In the genomic region with DNA sequence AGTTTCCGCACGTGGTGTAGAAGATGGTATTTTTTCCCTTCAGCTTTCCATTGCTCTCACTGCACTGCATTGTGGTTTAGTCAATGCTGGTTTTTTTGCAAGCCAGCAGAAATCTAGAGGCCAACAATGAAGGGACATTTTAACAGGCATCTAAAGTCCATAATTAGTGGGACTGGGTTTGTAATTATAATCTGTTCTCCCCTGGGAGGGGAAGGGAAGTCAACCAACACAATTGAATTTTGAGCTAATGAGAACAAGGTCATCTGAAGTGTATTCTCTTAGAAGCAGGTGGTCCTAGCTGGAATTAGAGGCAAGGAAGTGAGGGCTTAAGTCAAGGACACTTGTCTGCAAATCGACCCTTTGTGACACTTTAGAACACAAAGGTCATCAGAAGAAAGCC, we compare ENCODE assay signal across 29 cellular contexts.
"Had no signal": no experiment of that assay in that cellular context is flagged by ENCODE, and none has a peak within 500 bp of the region (broad histone marks: within the 10 kb centered on the region; RNA-seq: fewer than 3 reads in every experiment).

No MANE protein-coding gene starts in this region.

- H3K4me3 ChIP-seq: esophagus muscularis mucosa, heart left ventricle, left ventricle myocardium inferior, ovary, skin epidermis, thoracic aorta, upper lobe of left lung, vagina had no signal

- H3K27me3 ChIP-seq: esophagus muscularis mucosa, foreskin keratinocyte, ovary, upper lobe of left lung, vagina had no signal

- H3K9me3 ChIP-seq: esophagus muscularis mucosa, heart left ventricle, left ventricle myocardium inferior, ovary, thoracic aorta, upper lobe of left lung, vagina had no signal

- H3K27ac Mint-ChIP-seq: activated B cell treated with CpG ODN at 0.5 μM for 24 hours; activated CD8-positive, alpha-beta T cell treated with anti-CD3 and anti-CD28 coated beads for 36 hours; activated naive CD4-positive, alpha-beta T cell treated with anti-CD3 and anti-CD28 coated beads, Interleukin-2, amount 50 U/mL, for 72 hours; activated T-cell treated with anti-CD3 and anti-CD28 coated beads, Interleukin-2, amount 50 U/mL, for 72 hours; progenitor cell of endocrine pancreas; T-helper 1 cell treated with Interleukin-12 subunit alpha and Interleukin-12 subunit beta and Interleukin-4 antibody, amounts not matched to agents 30 μg/mL and 1 μg/mL, for 36 hours had no signal

- DNase-seq: activated B cell treated with CpG ODN at 0.5 μM for 24 hours; activated CD4-positive, alpha-beta T cell treated with anti-CD3 and anti-CD28 coated beads, Interleukin-2, amount 50 U/mL, for 1 hour; activated CD8-positive, alpha-beta T cell treated with anti-CD3 and anti-CD28 coated beads for 36 hours; activated naive CD4-positive, alpha-beta T cell; activated T-cell treated with anti-CD3 and anti-CD28 coated beads, Interleukin-2, amount 50 U/mL, for 72 hours; anterior cingulate cortex; dermis blood vessel endothelial cell; effector CD4-positive, alpha-beta T cell; foreskin keratinocyte; heart left ventricle; left ventricle myocardium inferior; ovary; stimulated activated CD4-positive, alpha-beta T cell treated with anti-CD3 and anti-CD28 coated beads, Interleukin-12 subunit alpha, Interleukin-12 subunit beta, amount 100 ng/mL, for 4 hours; stimulated activated CD4-positive, alpha-beta T cell treated with anti-CD3 and anti-CD28 coated beads, Interleukin-4, amount 100 ng/mL, for 1 hour; stimulated activated naive CD8-positive, alpha-beta T cell treated with anti-CD3 and anti-CD28 coated beads, Interleukin-15, Interleukin-2, amounts not matched to agents 100 U/mL and 50 U/mL, for 24 hours; T1000; upper lobe of left lung had no signal

- H3K27me3 Mint-ChIP-seq: activated B cell treated with CpG ODN at 0.5 μM for 24 hours; activated CD8-positive, alpha-beta T cell treated with anti-CD3 and anti-CD28 coated beads for 36 hours; progenitor cell of endocrine pancreas had no signal

- H3K4me1 ChIP-seq: esophagus muscularis mucosa, foreskin keratinocyte, left ventricle myocardium inferior, upper lobe of left lung, vagina had no signal

- H3K36me3 ChIP-seq: esophagus muscularis mucosa, heart left ventricle, left ventricle myocardium inferior, ovary, thoracic aorta, upper lobe of left lung, vagina had no signal

- ATAC-seq: activated CD8-positive, alpha-beta T cell treated with anti-CD3 and anti-CD28 coated beads for 36 hours; activated naive CD4-positive, alpha-beta T cell treated with anti-CD3 and anti-CD28 coated beads, Interleukin-2, amount 50 U/mL, for 72 hours; activated T-cell treated with anti-CD3 and anti-CD28 coated beads, Interleukin-2, amount 50 U/mL, for 72 hours; foreskin keratinocyte; sciatic nerve; stimulated activated naive CD8-positive, alpha-beta T cell treated with anti-CD3 and anti-CD28 coated beads, Interleukin-15, Interleukin-2, amounts not matched to agents 100 U/mL and 50 U/mL, for 24 hours had no signal

- H3K36me3 Mint-ChIP-seq: activated naive CD4-positive, alpha-beta T cell treated with anti-CD3 and anti-CD28 coated beads, Interleukin-2, amount 50 U/mL, for 72 hours had no signal

- FAIRE-seq: bronchial epithelial cell, colon, islet of Langerhans had no signal

- H3K4me3 Mint-ChIP-seq: activated B cell treated with CpG ODN at 0.5 μM for 24 hours; activated CD8-positive, alpha-beta T cell treated with anti-CD3 and anti-CD28 coated beads for 36 hours; activated T-cell treated with anti-CD3 and anti-CD28 coated beads, Interleukin-2, amount 50 U/mL, for 72 hours; nephron; T-helper 1 cell treated with Interleukin-12 subunit alpha and Interleukin-12 subunit beta and Interleukin-4 antibody, amounts not matched to agents 30 μg/mL and 1 μg/mL, for 36 hours had no signal

- H3K27ac ChIP-seq: esophagus muscularis mucosa, foreskin keratinocyte, heart left ventricle, left ventricle myocardium inferior, ovary, skin epidermis, thoracic aorta, upper lobe of left lung, vagina had no signal

- H3K9me3 Mint-ChIP-seq: activated B cell treated with CpG ODN at 0.5 μM for 24 hours; activated CD8-positive, alpha-beta T cell treated with anti-CD3 and anti-CD28 coated beads for 36 hours; T-helper 1 cell treated with Interleukin-12 subunit alpha and Interleukin-12 subunit beta and Interleukin-4 antibody, amounts not matched to agents 30 μg/mL and 1 μg/mL, for 36 hours had no signal

- H3K4me1 Mint-ChIP-seq: activated B cell treated with CpG ODN at 0.5 μM for 24 hours had no signal
